In genomic region chr22:29344137-29344536, GRCh38 we compare ENCODE assay signal across 9 cellular contexts. TPM values are rescaled to one million over a fixed set of nuclear protein-coding genes. Genes with fewer than 3 reads are reported as not detected.
DNase-seq lines count a peak whose midpoint lies in the region; ATAC-seq, FAIRE-seq and TF ChIP-seq lines count a peak whose summit lies in the region.
"Had no signal": no experiment of that assay in that cellular context is flagged by ENCODE, and none has a peak within 500 bp of the region (broad histone marks: within the 10 kb centered on the region; RNA-seq: fewer than 3 reads in every experiment).

No MANE protein-coding gene starts in this region.

- H4K8ac ChIP-seq in mesendoderm (ENCODE audit: low read depth, low read length): no peak overlapping the region

- no peaks in the 10 kb centered on the region for H3K27me3 ChIP-seq in bronchial epithelial cell (ENCODE audit: control insufficient read depth, insufficient read depth, low read length)
- H3K27me3 ChIP-seq in mesendoderm (ENCODE audit: insufficient read depth, low read length, poor library complexity): no peaks in the 10 kb centered on the region

- H3K4me2 ChIP-seq in mesendoderm (ENCODE audit: low read length): no peak overlapping the region

- no peak overlapping the region for H3K27ac Mint-ChIP-seq in progenitor cell of endocrine pancreas

- H3K4me3 Mint-ChIP-seq in progenitor cell of endocrine pancreas (ENCODE audit: low read depth): no peak overlapping the region

- no peaks in the 10 kb centered on the region for H3K79me2 ChIP-seq in mesendoderm (ENCODE audit: control insufficient read depth, insufficient read depth, low read length)

- intact Hi-C loops in sciatic nerve (cut with DNase I): no loop called here

- no peak overlapping the region for H3K23ac ChIP-seq in mesendoderm (ENCODE audit: low read length)

- TF ChIP-seq CTCF in C4-2B (conservative IDR thresholded peaks at IDR 0.05) (no peak), bronchial epithelial cell (IDR thresholded peaks at IDR 0.05; ENCODE audit: insufficient read depth, low read length, severe bottlenecking) (no peak), progenitor cell of endocrine pancreas (IDR thresholded peaks at IDR 0.05; ENCODE audit: unreplicated experiment) (no peak)

- no peaks in the 10 kb centered on the region for H3K79me1 ChIP-seq in mesendoderm (ENCODE audit: low read length)

- H3K9ac ChIP-seq in mesendoderm (ENCODE audit: low read length): no peak overlapping the region

- ATAC-seq in sciatic nerve (no peak), HG02798 (IDR thresholded peaks at IDR 0.05; ENCODE audit: poor library complexity, unreplicated experiment) (no peak)

- H3K36me3 ChIP-seq in bronchial epithelial cell (ENCODE audit: control insufficient read depth, insufficient read depth, low read length) (peaks cover 20% of the 10 kb centered on the region), mesendoderm (ENCODE audit: control insufficient read depth, insufficient read depth, low read length) (peaks cover 23% of the 10 kb centered on the region)

- H4K5ac ChIP-seq in mesendoderm (ENCODE audit: low read length): no peak overlapping the region

- no peaks in the 10 kb centered on the region for H3K27me3 Mint-ChIP-seq in progenitor cell of endocrine pancreas

- H3K4me1 Mint-ChIP-seq in progenitor cell of endocrine pancreas (ENCODE audit: low read depth): peaks cover 6% of the 10 kb centered on the region

- H3K27ac ChIP-seq in C4-2B: peak overlapping the region; percentile 91
- H3K27ac ChIP-seq in mesendoderm (ENCODE audit: low read depth, low read length): no peak overlapping the region

- no peak overlapping the region for H2BK15ac ChIP-seq in mesendoderm (replicated peaks; ENCODE audit: low read depth)

- DNase-seq in NCI-H2081 (lab: John Stamatoyannopoulos, UW): peak; percentile 73 to 85
- DNase-seq in bronchial epithelial cell (ENCODE audit: low read depth): peak; percentile 89
- peak; percentile 37 for DNase-seq in mesendoderm
- DNase-seq in SKM-1 (lab: John Stamatoyannopoulos, UW; ENCODE audit: unreplicated experiment): no peak
- DNase-seq in progenitor cell of endocrine pancreas (ENCODE audit: low spot score, unreplicated experiment): no peak
- no peak for DNase-seq in sciatic nerve (ENCODE audit: low spot score)

- peaks cover 25% of the 10 kb centered on the region for H3K36me3 Mint-ChIP-seq in progenitor cell of endocrine pancreas (ENCODE audit: insufficient read depth)

- no CpG with 5 or more reads among the region's 5 CpGs for WGBS in mesendoderm (ENCODE audit: extremely low coverage, insufficient coverage, low lambda C conversion rate)

- no peak overlapping the region for H3K18ac ChIP-seq in mesendoderm (ENCODE audit: low read length)

- no peak overlapping the region for H2AK5ac ChIP-seq in mesendoderm (ENCODE audit: low read length)

- H3K4me1 ChIP-seq in mesendoderm (ENCODE audit: control insufficient read depth, low read depth, low read length): no peaks in the 10 kb centered on the region

- H3K4me3 ChIP-seq in bronchial epithelial cell (ENCODE audit: low read depth, low read length) (no peak overlapping the region), mesendoderm (ENCODE audit: low read length) (no peak overlapping the region)

- H2BK5ac ChIP-seq in mesendoderm (ENCODE audit: low read length): no peak overlapping the region

- no peak overlapping the region for H3K4ac ChIP-seq in mesendoderm (ENCODE audit: low read depth, low read length)

- H2BK120ac ChIP-seq in mesendoderm (ENCODE audit: low read depth, low read length): no peak overlapping the region

- H3K9me3 Mint-ChIP-seq in progenitor cell of endocrine pancreas (ENCODE audit: low read depth): no peaks in the 10 kb centered on the region

- FAIRE-seq in bronchial epithelial cell (lab: Jason Lieb, UNC): peak; percentile 60
- FAIRE-seq: GM18507 had no signal

- H3K56ac ChIP-seq in mesendoderm (ENCODE audit: low read length): no peak overlapping the region

RNA-seq across cellular contexts. Expression of gene RASL10A, which starts 28.6 kb away (rescaled TPM):
- total RNA-seq in bronchial epithelial cell (not detected in 2 replicates), progenitor cell of endocrine pancreas (0.31 and 1.2 TPM in 2 replicates), sciatic nerve (2.2 TPM)
- polyA plus RNA-seq in mesendoderm (2013, experiment 1 of 2): 1.3 TPM
- polyA plus RNA-seq in mesendoderm (2013, experiment 2 of 2): 1.5 TPM

RNA-seq across cellular contexts. Expression of gene GAS2L1, which starts 37.7 kb away (rescaled TPM):
- total RNA-seq in bronchial epithelial cell (4.1 and 5.3 TPM in 2 replicates), progenitor cell of endocrine pancreas (10.6 and 11.5 TPM in 2 replicates), sciatic nerve (31.8 TPM)
- 12.6 TPM for polyA plus RNA-seq in mesendoderm (2013, experiment 1 of 2)
- 12.0 TPM for polyA plus RNA-seq in mesendoderm (2013, experiment 2 of 2)

RNA-seq across cellular contexts. Expression of gene AP1B1, which starts 44.2 kb away (rescaled TPM):
- total RNA-seq in bronchial epithelial cell: 44.8 and 55.6 TPM in 2 replicates
- polyA plus RNA-seq in mesendoderm (2013, experiment 1 of 2): 39.0 TPM
- polyA plus RNA-seq in mesendoderm (2013, experiment 2 of 2): 39.3 TPM
- total RNA-seq in progenitor cell of endocrine pancreas: 59.6 and 60.3 TPM in 2 replicates
- total RNA-seq in sciatic nerve: 47.1 TPM

Comparison
In these comparisons a context has a peak if more than half of its experiments do, and no peak if none do; other contexts are left out.
1. DNase-seq: peak in NCI-H2081 (2 of 2), bronchial epithelial cell (single experiment) and mesendoderm (single experiment); none in SKM-1 (single experiment), progenitor cell of endocrine pancreas (single experiment) and sciatic nerve (single experiment).